In the genomic region with DNA sequence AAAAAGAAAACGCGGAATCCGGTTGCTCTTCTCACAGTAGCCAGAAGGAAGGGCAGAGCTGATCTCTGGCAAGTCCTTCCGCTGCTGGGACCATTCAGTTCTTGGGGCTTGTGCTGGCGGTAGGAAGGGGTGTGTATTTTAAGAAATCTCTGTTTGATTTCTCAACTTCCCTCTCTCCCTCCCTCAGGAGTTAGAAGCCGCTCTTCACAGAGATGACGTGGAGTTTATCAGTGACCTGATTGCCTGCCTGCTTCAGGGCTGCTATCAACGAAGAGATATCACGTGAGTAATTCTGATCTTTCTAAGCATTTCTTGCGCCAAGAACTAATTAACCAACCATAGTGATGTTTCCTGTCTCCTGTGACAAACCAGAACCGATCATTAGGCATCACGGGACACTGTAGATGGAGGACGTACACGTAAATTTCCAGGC, we compare ENCODE assay signal across 14 cellular contexts.
DNase-seq lines count a peak whose midpoint lies in the region; ATAC-seq, FAIRE-seq and TF ChIP-seq lines count a peak whose summit lies in the region.
"Had no signal": no experiment of that assay in that cellular context is flagged by ENCODE, and none has a peak within 500 bp of the region (broad histone marks: within the 10 kb centered on the region; RNA-seq: fewer than 3 reads in every experiment).

No MANE protein-coding gene starts in this region.

- TF ChIP-seq CTCF in cardiac muscle cell (IDR thresholded peaks at IDR 0.05; ENCODE audit: low read depth, low read length) = no peak

- H3K36me3 ChIP-seq in cardiac muscle cell = no peaks in the 10 kb centered on the region
- H3K36me3 ChIP-seq in small intestine (ENCODE audit: control insufficient read depth in 2 of 2, insufficient read depth in 2 of 2, low read length in 2 of 2) = no peaks in the 10 kb centered on the region
- H3K36me3 ChIP-seq: transverse colon had no signal

- peak; percentile 46 to 73 for DNase-seq in NCI-H2081 (lab: John Stamatoyannopoulos, UW)
- no peak for DNase-seq in NCI-H2081 treated with DMSO at 0.1 percent for 48 hours (lab: John Stamatoyannopoulos, UW)
- DNase-seq in SIG-M5 (lab: John Stamatoyannopoulos, UW) = peak; percentile 45
- peak; percentile 26 to 88 for DNase-seq in cardiac muscle cell (ENCODE audit: low read depth in 1 of 2, low spot score in 1 of 2)
- DNase-seq in small intestine = peak; percentile 5
- no peak for DNase-seq in AG08395 (ENCODE audit: low spot score)
- no peak for DNase-seq in NK-92 (lab: John Stamatoyannopoulos, UW; ENCODE audit: unreplicated experiment)
- DNase-seq: EL; stimulated activated CD4-positive, alpha-beta T cell treated with anti-CD3 and anti-CD28 coated beads, Interleukin-1b, Interleukin-23, amount 100 ng/mL, for 48 hours; transverse colon had no signal

- H3K27ac ChIP-seq in cardiac muscle cell = peak overlapping the region; percentile 83
- no peak overlapping the region for H3K27ac ChIP-seq in small intestine (ENCODE audit: low read depth in 1 of 2, low read length in 1 of 2)
- H3K27ac ChIP-seq: 22Rv1, KMS-11, transverse colon had no signal

- no peak for FAIRE-seq in small intestine (lab: Jason Lieb, UNC)
- FAIRE-seq: endometrium had no signal

- no peak overlapping the region for H3K4me3 ChIP-seq in cardiac muscle cell
- H3K4me3 ChIP-seq in small intestine (ENCODE audit: low read depth in 1 of 2, low read length in 2 of 2) = no peak overlapping the region
- H3K4me3 ChIP-seq: transverse colon had no signal

- WGBS in small intestine, 3 donors = 9 to 33% (median 23%) methylated on average over 14 of the region's 14 CpGs

- H3K9me3 ChIP-seq in cardiac muscle cell (ENCODE audit: low read depth) (no peaks in the 10 kb centered on the region), small intestine (ENCODE audit: control insufficient read depth, low read depth) (no peaks in the 10 kb centered on the region)
- H3K9me3 ChIP-seq: transverse colon had no signal

- H3K27me3 ChIP-seq in cardiac muscle cell (no peaks in the 10 kb centered on the region), small intestine (ENCODE audit: control insufficient read depth in 2 of 2, insufficient read depth in 2 of 2, low read length in 2 of 2) (peaks cover 0 to 3% of the 10 kb centered on the region in 2 donors)

- H3K4me1 ChIP-seq in cardiac muscle cell (ENCODE audit: low read depth) = peaks cover 27% of the 10 kb centered on the region
- H3K4me1 ChIP-seq in small intestine (ENCODE audit: control insufficient read depth in 2 of 2, insufficient read depth in 1 of 2, low read depth in 1 of 2, low read length in 1 of 2) = no peaks in the 10 kb centered on the region
- H3K4me1 ChIP-seq: transverse colon had no signal

- ATAC-seq in HG03342 (IDR thresholded peaks at IDR 0.05; ENCODE audit: unreplicated experiment) = no peak

Comparison
In these comparisons a context has a peak if more than half of its experiments do, and no peak if none do; other contexts are left out.
1. DNase-seq: peak in NCI-H2081 (2 of 2), SIG-M5 (single experiment), cardiac muscle cell (2 of 2) and small intestine (single experiment); none in NCI-H2081 treated with DMSO at 0.1 percent for 48 hours (single experiment), AG08395 (single experiment) and NK-92 (single experiment).